Comparison of ENCODE assay signal across 8 cellular contexts in the genomic region with DNA sequence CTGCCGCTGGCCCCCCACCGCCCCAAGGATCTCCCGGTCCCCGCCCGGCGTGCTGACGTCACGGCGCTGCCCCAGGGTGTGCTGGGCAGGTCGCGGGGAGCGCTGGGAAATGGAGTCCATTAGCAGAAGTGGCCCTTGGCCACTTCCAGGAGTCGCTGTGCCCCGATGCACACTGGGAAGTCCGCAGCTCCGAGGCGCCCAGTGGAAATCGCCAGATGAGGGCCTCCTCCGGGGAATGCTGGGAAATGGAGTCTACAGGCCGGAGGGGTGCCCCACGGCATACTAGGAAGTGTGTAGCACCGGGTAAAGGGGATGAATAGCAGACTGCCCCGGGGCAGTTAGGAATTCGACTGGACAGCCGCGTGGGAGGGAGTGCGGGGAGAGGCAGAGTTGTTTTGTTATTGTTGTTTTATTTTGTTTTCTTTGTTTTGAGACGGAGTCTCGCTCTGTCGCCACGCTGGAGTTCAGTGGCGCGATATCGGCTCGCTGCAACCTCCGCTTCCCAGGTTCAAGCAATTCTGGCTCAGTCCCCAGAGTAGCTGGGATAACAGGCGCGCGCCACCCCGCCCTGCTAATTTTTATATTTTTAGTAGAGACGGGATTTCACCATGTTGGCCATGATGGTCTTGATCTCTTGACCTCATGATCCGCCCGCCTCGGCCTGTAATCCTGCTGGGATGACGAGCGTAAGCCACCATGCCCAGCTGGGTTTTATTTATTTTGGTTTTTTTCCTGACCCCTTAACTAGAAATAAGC. TPM values are rescaled to one million over a fixed set of nuclear protein-coding genes. Genes with fewer than 3 reads are reported as not detected.
DNase-seq lines count a peak whose midpoint lies in the region; ATAC-seq and TF ChIP-seq lines count a peak whose summit lies in the region.

Gene PPP1R12C, minus strand, starts transcription at position 2 of the 756 bp plus-strand sequence. CDS start 94 bp downstream, outside the sequence.

- no peaks in the 10 kb centered on the region for H3K27me3 ChIP-seq in PC-3 (ENCODE audit: low read length)

- CTCF ChIA-PET in PC-3 (lab: Charles Lee): interaction anchor here (0.5 kb wide), 1 partner anchor 95 kb away, joined by 3 read pairs; no protein-coding TSS in a partner anchor

- H3K36me3 ChIP-seq in PC-3 (ENCODE audit: low read depth, low read length): no peaks in the 10 kb centered on the region
- H3K36me3 ChIP-seq in mucosa of descending colon (ENCODE audit: low read depth): no peaks in the 10 kb centered on the region

- ATAC-seq in GM21576 (IDR thresholded peaks at IDR 0.05; ENCODE audit: unreplicated experiment) (peak; percentile 84), PC-3 (peak; percentile 94), mucosa of descending colon (peak; percentile 95)

- H3K4me1 ChIP-seq in PC-3 (ENCODE audit: insufficient read depth, low read length): peaks cover 12% of the 10 kb centered on the region
- H3K4me1 ChIP-seq in mucosa of descending colon (ENCODE audit: low read depth): peaks cover 18% of the 10 kb centered on the region

- H2AFZ ChIP-seq in PC-3 (ENCODE audit: low read length): peak within 1 kb of the TSS; percentile 88

- POLR2A ChIA-PET in PC-3 (lab: Charles Lee; ENCODE audit: unreplicated experiment): interaction anchor here (0.7 kb wide), 1 partner anchor 16 kb away, joined by 7 read pairs; no protein-coding TSS in a partner anchor

- no peak for TF ChIP-seq RAD21 in Ishikawa (IDR thresholded peaks at IDR 0.05; ENCODE audit: low read depth)

- DNase-seq in DMS 273 treated with DMSO at 0.1 percent for 48 hours (lab: John Stamatoyannopoulos, UW) (peak; percentile 95), PC-3 (peak; percentile 99), activated T-cell treated with anti-CD3 and anti-CD28 coated beads for 48 hours (ENCODE audit: low read depth) (peak; percentile 95), epithelial cell of prostate (ENCODE audit: low read depth, low spot score) (peak; percentile 91), mucosa of descending colon (peak; percentile 98 to 99 (median 99))
- peak; percentile 98 for DNase-seq in stimulated activated CD8-positive, alpha-beta memory T cell treated with anti-CD3 and anti-CD28 coated beads, Interleukin-4, amount 100 ng/mL, for 24 hours (ENCODE audit: low read depth)

- TF ChIP-seq EP300 in Ishikawa (IDR thresholded peaks at IDR 0.05; ENCODE audit: borderline replicate concordance): no peak

- H3K4me3 ChIP-seq in PC-3 (ENCODE audit: low read length) (peak within 1 kb of the TSS; percentile 90), mucosa of descending colon (peak within 1 kb of the TSS; percentile 70)

- H3K9me2 ChIP-seq in PC-3 (replicated peaks; ENCODE audit: low read length): no peaks in the 10 kb centered on the region

- no peaks in the 10 kb centered on the region for H3K9me3 ChIP-seq in PC-3 (ENCODE audit: low read length)
- H3K9me3 ChIP-seq in mucosa of descending colon: no peaks in the 10 kb centered on the region

- intact Hi-C loops in PC-3 (cut with micrococcal nuclease): loop anchor here (5.0 kb wide), 1 partner anchor 56 kb away; the partner anchor contains the start of gene RDH13
- intact Hi-C loops in mucosa of descending colon (cut with DNase I, micrococcal nuclease): no loop called here

- H3F3A ChIP-seq in PC-3 (ENCODE audit: low read length, unreplicated experiment): peaks cover 5% of the 10 kb centered on the region

- TF ChIP-seq CTCF in PC-3 (conservative IDR thresholded peaks at IDR 0.05; ENCODE audit: low read depth, low read length) (no peak), mucosa of descending colon (IDR thresholded peaks at IDR 0.05) (no peak)

- H4K20me1 ChIP-seq in PC-3 (ENCODE audit: low read length): peaks cover 35% of the 10 kb centered on the region

- H3K4me2 ChIP-seq in PC-3 (ENCODE audit: low read length): peak within 1 kb of the TSS; percentile 88

- peaks cover 43% of the 10 kb centered on the region for H3K79me2 ChIP-seq in PC-3 (ENCODE audit: low read length)

- H3K27ac ChIP-seq in PC-3 (ENCODE audit: low read length): no peak within 1 kb of the TSS
- peak within 1 kb of the TSS; percentile 48 for H3K27ac ChIP-seq in epithelial cell of prostate

- H3K9ac ChIP-seq in PC-3 (ENCODE audit: low read length): peak within 1 kb of the TSS; percentile 72

- BruUV-seq in PC-3 (replicated peaks; lab: Mats Ljungman, UMichigan): TSS peak; percentile 92

TF ChIP-seq in Ishikawa, 13 proteins besides CTCF, POLR2A, EP300 and RAD21:
- no peak; the same call in 1 of the 2 replicates for TF ChIP-seq TEAD4 (IDR thresholded peaks at IDR 0.05)
- TF ChIP-seq, protein P1, sequence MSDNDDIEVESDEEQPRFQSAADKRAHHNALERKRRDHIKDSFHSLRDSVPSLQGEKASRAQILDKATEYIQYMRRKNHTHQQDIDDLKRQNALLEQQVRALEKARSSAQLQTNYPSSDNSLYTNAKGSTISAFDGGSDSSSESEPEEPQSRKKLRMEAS (IDR thresholded peaks at IDR 0.05): 0 out of 2 replicates have a peak, but pooled peaks have one; percentile 19
- TF ChIP-seq TAF1 (IDR thresholded peaks at IDR 0.05; ENCODE audit: low read depth): peak; percentile 68; the same call in 1 of the 2 replicates
- TF ChIP-seq EGR1 (IDR thresholded peaks at IDR 0.05): no peak
- peak; percentile 43; the same call in 1 of the 2 replicates for TF ChIP-seq TCF12 (IDR thresholded peaks at IDR 0.05; ENCODE audit: low read depth)
- TF ChIP-seq YY1 (IDR thresholded peaks at IDR 0.05; ENCODE audit: low read depth): peak; percentile 71; the same call in 1 of the 2 replicates
- TF ChIP-seq CREB1 (IDR thresholded peaks at IDR 0.05; ENCODE audit: low read depth): peak; percentile 89

RNA-seq across cellular contexts. Expression of gene PPP1R12C, which starts in this region (rescaled TPM):
- total RNA-seq in PC-3 (2014; rRNA removed) (136 and 180 TPM in 2 replicates), mucosa of descending colon (100 to 1,000 TPM in 2 of 3 donors, 10 to 100 TPM in 1; 99.8 to 236 (median 112) TPM)
